Comparison of ENCODE assay signal across 12 cellular contexts in genomic region chr18:28357785-28358401, GRCh38.
DNase-seq lines count a peak whose midpoint lies in the region; ATAC-seq and TF ChIP-seq lines count a peak whose summit lies in the region.
"Had no signal": no experiment of that assay in that cellular context is flagged by ENCODE, and none has a peak within 500 bp of the region (broad histone marks: within the 10 kb centered on the region; RNA-seq: fewer than 3 reads in every experiment).

No MANE protein-coding gene starts in this region.

- no peak for TF ChIP-seq POLR2A in breast epithelium (IDR thresholded peaks at IDR 0.05)

- H3K36me3 ChIP-seq in breast epithelium: peaks cover 4% of the 10 kb centered on the region
- H3K36me3 ChIP-seq: prostate gland, thoracic aorta had no signal

- H3K27me3 ChIP-seq in breast epithelium: no peaks in the 10 kb centered on the region

- H3K9me3 ChIP-seq in breast epithelium: no peaks in the 10 kb centered on the region
- H3K9me3 ChIP-seq: prostate gland, thoracic aorta had no signal

- no peaks in the 10 kb centered on the region for H3K36me3 Mint-ChIP-seq in MCF 10A (ENCODE audit: insufficient read depth, unreplicated experiment)
- no peaks in the 10 kb centered on the region for H3K36me3 Mint-ChIP-seq in endothelial cell (ENCODE audit: low read depth, unreplicated experiment)
- H3K36me3 Mint-ChIP-seq in type B pancreatic cell: no peaks in the 10 kb centered on the region
- H3K36me3 Mint-ChIP-seq in stimulated activated naive B cell treated with anti-CD40 and anti-IgM and Interleukin-4, amounts not matched to agents 10 μg/mL and 1 μg/mL and 100 μg/mL, for 72 hours: no peaks in the 10 kb centered on the region

- CTCF ChIA-PET in MCF 10A (lab: Yijun Ruan, JAX): interaction anchor here (0.5 to 1.4 kb wide), 3 partner anchors 8 to 582 kb away, joined by 3 to 4 read pairs (median 3); no protein-coding TSS in a partner anchor

- H3K27me3 Mint-ChIP-seq in MCF 10A (ENCODE audit: insufficient read depth, unreplicated experiment) (no peaks in the 10 kb centered on the region), endothelial cell (ENCODE audit: unreplicated experiment) (no peaks in the 10 kb centered on the region), type B pancreatic cell (no peaks in the 10 kb centered on the region)
- H3K27me3 Mint-ChIP-seq in stimulated activated naive B cell treated with anti-CD40 and anti-IgM and Interleukin-4, amounts not matched to agents 10 μg/mL and 1 μg/mL and 100 μg/mL, for 72 hours: no peaks in the 10 kb centered on the region

- no peak overlapping the region for H3K4me3 ChIP-seq in breast epithelium
- H3K4me3 ChIP-seq: prostate gland, thoracic aorta had no signal

- no peak overlapping the region for H3K27ac Mint-ChIP-seq in MCF 10A (ENCODE audit: low read depth, unreplicated experiment)
- H3K27ac Mint-ChIP-seq in endothelial cell (ENCODE audit: unreplicated experiment): no peak overlapping the region
- H3K27ac Mint-ChIP-seq in type B pancreatic cell: no peak overlapping the region
- no peak overlapping the region for H3K27ac Mint-ChIP-seq in stimulated activated naive B cell treated with anti-CD40 and anti-IgM and Interleukin-4, amounts not matched to agents 10 μg/mL and 1 μg/mL and 100 μg/mL, for 72 hours

- no peaks in the 10 kb centered on the region for H3K4me1 ChIP-seq in breast epithelium
- H3K4me1 ChIP-seq: prostate gland had no signal

- no peak for ATAC-seq in stimulated activated naive B cell treated with anti-CD40 and anti-IgM and Interleukin-4, amounts not matched to agents 10 μg/mL and 1 μg/mL and 100 μg/mL, for 72 hours (replicated peaks)

- POLR2A ChIA-PET in MCF 10A (lab: Yijun Ruan, JAX): interaction anchor here (1.1 kb wide), 1 partner anchor 8 kb away, joined by 5 read pairs; no protein-coding TSS in a partner anchor

- H3K4me1 Mint-ChIP-seq in MCF 10A (ENCODE audit: insufficient read depth, unreplicated experiment) (peaks cover 7% of the 10 kb centered on the region), endothelial cell (ENCODE audit: unreplicated experiment) (peaks cover 8% of the 10 kb centered on the region), type B pancreatic cell (ENCODE audit: unreplicated experiment) (no peaks in the 10 kb centered on the region)
- no peaks in the 10 kb centered on the region for H3K4me1 Mint-ChIP-seq in stimulated activated naive B cell treated with anti-CD40 and anti-IgM and Interleukin-4, amounts not matched to agents 10 μg/mL and 1 μg/mL and 100 μg/mL, for 72 hours

- H3K9me3 Mint-ChIP-seq in MCF 10A (ENCODE audit: unreplicated experiment) (no peaks in the 10 kb centered on the region), endothelial cell (ENCODE audit: unreplicated experiment) (no peaks in the 10 kb centered on the region), type B pancreatic cell (no peaks in the 10 kb centered on the region)
- H3K9me3 Mint-ChIP-seq in stimulated activated naive B cell treated with anti-CD40 and anti-IgM and Interleukin-4, amounts not matched to agents 10 μg/mL and 1 μg/mL and 100 μg/mL, for 72 hours: peaks cover 2 to 3% of the 10 kb centered on the region in 2 donors

- intact Hi-C loops in MCF 10A (cut with micrococcal nuclease): no loop called here
- intact Hi-C loops in breast epithelium (cut with DNase I; ENCODE audit: low total_unique reads): no loop called here

- DNase-seq in MCF 10A (ENCODE audit: unreplicated experiment) (peak; percentile 16), breast epithelium (ENCODE audit: low spot score in 2 of 2) (no peak), NCI-H69 (lab: John Stamatoyannopoulos, UW) (peak; percentile 70), endothelial cell (ENCODE audit: low spot score) (no peak), type B pancreatic cell (ENCODE audit: extremely low spot score, unreplicated experiment) (no peak), T-helper 9 cell (no peak)
- DNase-seq in stimulated activated naive B cell treated with anti-CD40 and anti-IgM and Interleukin-4, amounts not matched to agents 10 μg/mL and 1 μg/mL and 100 μg/mL, for 72 hours: no peak
- DNase-seq in activated CD4-positive, alpha-beta T cell treated with anti-CD3 and anti-CD28 coated beads for 48 hours: no peak
- DNase-seq: NCI-H524 treated with DMSO at 0.1 percent for 48 hours, T1000 had no signal

- H3K4me3 Mint-ChIP-seq in MCF 10A (ENCODE audit: unreplicated experiment) (no peak overlapping the region), endothelial cell (ENCODE audit: unreplicated experiment) (no peak overlapping the region), type B pancreatic cell (no peak overlapping the region)
- no peak overlapping the region for H3K4me3 Mint-ChIP-seq in stimulated activated naive B cell treated with anti-CD40 and anti-IgM and Interleukin-4, amounts not matched to agents 10 μg/mL and 1 μg/mL and 100 μg/mL, for 72 hours

- no peak overlapping the region for H3K27ac ChIP-seq in breast epithelium
- H3K27ac ChIP-seq: prostate gland, thoracic aorta had no signal

- no peak for TF ChIP-seq CTCF in MCF 10A (IDR thresholded peaks at IDR 0.05; ENCODE audit: unreplicated experiment)
- no peak for TF ChIP-seq CTCF in breast epithelium (IDR thresholded peaks at IDR 0.05)
- peak; percentile 54 for TF ChIP-seq CTCF in endothelial cell (IDR thresholded peaks at IDR 0.05; ENCODE audit: unreplicated experiment)
- TF ChIP-seq CTCF in type B pancreatic cell (conservative IDR thresholded peaks at IDR 0.05): peak; percentile 63

- no TSS peak for BruUV-seq in MCF 10A (replicated peaks; lab: Mats Ljungman, UMichigan)

Comparison
In these comparisons a context has a peak if more than half of its experiments do, and no peak if none do; other contexts are left out.
1. DNase-seq: peak in MCF 10A (single experiment) and NCI-H69 (single experiment); none in breast epithelium (0 of 2), endothelial cell (single experiment), type B pancreatic cell (single experiment), T-helper 9 cell (single experiment), stimulated activated naive B cell treated with anti-CD40 and anti-IgM and Interleukin-4, amounts not matched to agents 10 μg/mL and 1 μg/mL and 100 μg/mL, for 72 hours (single experiment) and activated CD4-positive, alpha-beta T cell treated with anti-CD3 and anti-CD28 coated beads for 48 hours (single experiment).
2. CTCF ChIP-seq: peak in endothelial cell (single experiment) and type B pancreatic cell (single experiment); none in MCF 10A (single experiment) and breast epithelium (0 of 3).